ENCODE assay signal across 2 cellular contexts in genomic region chr12:57632898-57633825, GRCh38.
TF ChIP-seq lines count a peak whose summit lies in the region.

Gene B4GALNT1, minus strand, starts transcription at chr12:57633201. Its CDS starts 1,069 bp downstream, at chr12:57632132.

TF ChIP-seq in HEK293, 187 proteins besides CTCF, POLR2A, EP300 and RAD21 (continued from another document and continues in another):
- TF ChIP-seq ZNF692 (tag by site-specific recombination; IDR thresholded peaks at IDR 0.05) = peak; percentile 55; the same call in 1 of the 2 replicates
- peak; percentile 88 for TF ChIP-seq PATZ1 (tag by site-specific recombination; IDR thresholded peaks at IDR 0.05)
- 0 out of 2 replicates have a peak, but pooled peaks have one; percentile 17 for TF ChIP-seq SCRT2 (tag by site-specific recombination; IDR thresholded peaks at IDR 0.05)
- TF ChIP-seq ZNF341 (tag by site-specific recombination; IDR thresholded peaks at IDR 0.05; ENCODE audit: low read depth) = peak; percentile 83
- TF ChIP-seq GLIS2 (tag by site-specific recombination; IDR thresholded peaks at IDR 0.05) = peak; percentile 82
- TF ChIP-seq SP7 (tag by site-specific recombination; IDR thresholded peaks at IDR 0.05) = peak; percentile 55; the same call in 1 of the 2 replicates
- peak; percentile 94 for TF ChIP-seq ZBTB26 (tag by site-specific recombination; optimal IDR thresholded peaks at IDR 0.05)
- TF ChIP-seq ZBTB44 (tag by site-specific recombination; IDR thresholded peaks at IDR 0.05) = 0 out of 2 replicates have a peak, but pooled peaks have one; percentile 10
- peak; percentile 97 for TF ChIP-seq ZNF335 (tag by site-specific recombination; conservative IDR thresholded peaks at IDR 0.05)
- 0 out of 2 replicates have a peak, but pooled peaks have one; percentile 40 for TF ChIP-seq PBX3 (CRISPR knock-in tag; IDR thresholded peaks at IDR 0.05)
- TF ChIP-seq ZBTB10 (tag by site-specific recombination; IDR thresholded peaks at IDR 0.05) = 0 out of 2 replicates have a peak, but pooled peaks have one; percentile 17
- TF ChIP-seq SP2 (tag by site-specific recombination; IDR thresholded peaks at IDR 0.05) = 0 out of 2 replicates have a peak, but pooled peaks have one; percentile 31
- TF ChIP-seq ZXDB (tag by site-specific recombination; IDR thresholded peaks at IDR 0.05) = peak; percentile 18; the same call in 1 of the 2 replicates
- TF ChIP-seq ZFHX2 (tag by site-specific recombination; conservative IDR thresholded peaks at IDR 0.05) = peak; percentile 90

TF ChIP-seq in K562, 482 proteins besides CTCF, POLR2A, EP300 and RAD21 (continued from another document and continues in another):
- no peak for TF ChIP-seq ZBTB5 (IDR thresholded peaks at IDR 0.05)
- no peak for TF ChIP-seq SAFB (IDR thresholded peaks at IDR 0.05; ENCODE audit: borderline replicate concordance, low read depth, low read length)
- peak; percentile 39; the same call in 1 of the 2 replicates for TF ChIP-seq SUPT5H (IDR thresholded peaks at IDR 0.05)
- TF ChIP-seq ZNF347 (CRISPR knock-in tag; IDR thresholded peaks at IDR 0.05; ENCODE audit: low read depth) = no peak
- no peak for TF ChIP-seq ZNF644 (tag; IDR thresholded peaks at IDR 0.05; ENCODE audit: low read depth)
- TF ChIP-seq NCOA6 (IDR thresholded peaks at IDR 0.05) = no peak
- no peak for TF ChIP-seq E2F8 (IDR thresholded peaks at IDR 0.05; ENCODE audit: low read depth, partially characterized antibody)
- no peak for TF ChIP-seq SNAPC5 (CRISPR knock-in tag; IDR thresholded peaks at IDR 0.05)
- no peak for TF ChIP-seq ZSCAN32 (CRISPR knock-in tag; IDR thresholded peaks at IDR 0.05)
- no peak for TF ChIP-seq ZFPM2 (CRISPR knock-in tag; IDR thresholded peaks at IDR 0.05)
- TF ChIP-seq NELFE (IDR thresholded peaks at IDR 0.05; ENCODE audit: insufficient read depth, insufficient read length) = no peak
- 0 out of 2 replicates have a peak, but pooled peaks have one; percentile 25 for TF ChIP-seq RREB1 (CRISPR knock-in tag; IDR thresholded peaks at IDR 0.05)
- TF ChIP-seq GATAD2A (IDR thresholded peaks at IDR 0.05) = 0 out of 2 replicates have a peak, but pooled peaks have one; percentile 50
- TF ChIP-seq ZBTB1 (CRISPR knock-in tag; IDR thresholded peaks at IDR 0.05; ENCODE audit: borderline replicate concordance, low read depth) = peak; percentile 95
- peak; percentile 73 for TF ChIP-seq U2AF1 (optimal IDR thresholded peaks at IDR 0.05; ENCODE audit: low read depth, low read length)
- TF ChIP-seq HMGXB4 (CRISPR knock-in tag; IDR thresholded peaks at IDR 0.05) = peak; percentile 95
- no peak for TF ChIP-seq ZNF140 (CRISPR knock-in tag; IDR thresholded peaks at IDR 0.05)
- no peak for TF ChIP-seq CREB5 (CRISPR knock-in tag; IDR thresholded peaks at IDR 0.05)
- peak; percentile 79 for TF ChIP-seq CCNT2 (IDR thresholded peaks at IDR 0.05; ENCODE audit: borderline replicate concordance, extremely low read depth, insufficient read length, low read depth, low read length)
- no peak for TF ChIP-seq PTTG1 (tag; IDR thresholded peaks at IDR 0.05; ENCODE audit: low read depth)
- TF ChIP-seq CEBPB (tag; IDR thresholded peaks at IDR 0.05) = no peak
- no peak for TF ChIP-seq CREB1 (IDR thresholded peaks at IDR 0.05)
- TF ChIP-seq CREB1 (CRISPR knock-in tag; IDR thresholded peaks at IDR 0.05) = peak; percentile 52; the same call in 1 of the 2 replicates
- TF ChIP-seq RHOXF2B (CRISPR knock-in tag; conservative IDR thresholded peaks at IDR 0.05) = no peak
- peak; percentile 80 for TF ChIP-seq KAT7 (CRISPR knock-in tag; IDR thresholded peaks at IDR 0.05; ENCODE audit: borderline replicate concordance)
- TF ChIP-seq E2F1 (CRISPR knock-in tag; IDR thresholded peaks at IDR 0.05) = peak; percentile 84; the same call in 1 of the 2 replicates
- peak; percentile 63 to 72 for TF ChIP-seq NRF1 (conservative IDR thresholded peaks at IDR 0.05 in 1 of 2, IDR thresholded peaks at IDR 0.05 in 1 of 2)
- TF ChIP-seq XRCC5 (IDR thresholded peaks at IDR 0.05; ENCODE audit: low read depth, low read length) = peak; percentile 81; the same call in 1 of the 2 replicates
- TF ChIP-seq DNMT1 (IDR thresholded peaks at IDR 0.05) = no peak
- peak; percentile 39 to 54; a peak in 2 of 4 replicates for TF ChIP-seq SIN3A (IDR thresholded peaks at IDR 0.05; ENCODE audit: borderline replicate concordance in 2 of 2, control insufficient read depth in 1 of 2, low read depth in 2 of 2, low read length in 2 of 2)
- TF ChIP-seq NFYB (IDR thresholded peaks at IDR 0.05; ENCODE audit: extremely low read depth, insufficient read length) = no peak
- no peak for TF ChIP-seq CHAMP1 (IDR thresholded peaks at IDR 0.05)
- TF ChIP-seq MYC (IDR thresholded peaks at IDR 0.05; ENCODE audit: low read depth, low read length) = peak; percentile 61; the same call in 1 of the 2 replicates
- TF ChIP-seq MYC (CRISPR knock-in tag; IDR thresholded peaks at IDR 0.05; ENCODE audit: borderline replicate concordance, low read depth) = no peak
- TF ChIP-seq TAF1 (IDR thresholded peaks at IDR 0.05; ENCODE audit: control insufficient read depth, extremely low read depth, insufficient read depth, low read length, severe bottlenecking) = peak; percentile 76
- TF ChIP-seq ZNF263 (CRISPR knock-in tag; IDR thresholded peaks at IDR 0.05; ENCODE audit: borderline replicate concordance) = 0 out of 2 replicates have a peak, but pooled peaks have one; percentile 29
